ENCODE assay signal across 17 cellular contexts in the genomic region with DNA sequence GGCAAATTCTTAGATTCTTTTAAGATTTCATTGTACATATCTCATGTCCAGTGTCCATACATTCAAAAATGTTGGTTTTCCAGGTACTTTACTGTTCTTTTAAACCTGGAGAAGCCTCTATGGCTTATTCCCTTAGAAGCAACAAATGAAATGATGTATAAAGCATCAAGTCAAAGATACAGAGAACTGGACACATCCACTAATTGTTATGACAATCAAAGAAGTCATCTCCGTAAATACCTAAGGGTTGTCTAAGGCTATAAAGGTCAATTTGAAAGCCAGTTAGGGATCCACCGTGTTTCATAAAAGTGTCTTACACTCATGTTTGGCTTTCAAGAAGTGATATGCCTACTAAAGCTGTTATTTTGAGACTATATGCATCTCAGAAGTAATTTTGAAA.
"Had no signal": no experiment of that assay in that cellular context is flagged by ENCODE, and none has a peak within 500 bp of the region (broad histone marks: within the 10 kb centered on the region; RNA-seq: fewer than 3 reads in every experiment).

No MANE protein-coding gene starts in this region.

- H3K4me3 Mint-ChIP-seq: nephron progenitor cell, type B pancreatic cell had no signal

- H3K9me3 Mint-ChIP-seq: nephron progenitor cell, type B pancreatic cell had no signal

- H3K4me3 ChIP-seq: coronary artery, heart right ventricle, sigmoid colon, skin epidermis, stomach had no signal

- H3K9me3 ChIP-seq: heart right ventricle, sigmoid colon, stomach had no signal

- ATAC-seq: heart right ventricle; left lobe of liver; naive thymus-derived CD4-positive, alpha-beta T cell had no signal

- H3K27ac ChIP-seq: coronary artery, heart right ventricle, sigmoid colon, skin epidermis, stomach had no signal

- H3K27me3 ChIP-seq: heart right ventricle, sigmoid colon, stomach had no signal

- H3K4me1 ChIP-seq: stomach had no signal

- H3K27ac Mint-ChIP-seq: type B pancreatic cell had no signal

- H3K27me3 Mint-ChIP-seq: naive thymus-derived CD4-positive, alpha-beta T cell; type B pancreatic cell had no signal

- DNase-seq: effector CD4-positive, alpha-beta T cell; foreskin melanocyte; heart right ventricle; hypothalamus; islet precursor cell; mammary epithelial cell; naive thymus-derived CD4-positive, alpha-beta T cell; nephron progenitor cell; posterior cingulate gyrus; sigmoid colon; stimulated activated CD4-positive, alpha-beta T cell treated with anti-CD3 and anti-CD28 coated beads, Interleukin-12 subunit alpha, Interleukin-12 subunit beta, amount 100 ng/mL, for 4 hours; stimulated activated naive CD4-positive, alpha-beta T cell; stomach had no signal

- H3K4me1 Mint-ChIP-seq: nephron progenitor cell had no signal
